ENCODE assay signal across 8 cellular contexts in the genomic region with DNA sequence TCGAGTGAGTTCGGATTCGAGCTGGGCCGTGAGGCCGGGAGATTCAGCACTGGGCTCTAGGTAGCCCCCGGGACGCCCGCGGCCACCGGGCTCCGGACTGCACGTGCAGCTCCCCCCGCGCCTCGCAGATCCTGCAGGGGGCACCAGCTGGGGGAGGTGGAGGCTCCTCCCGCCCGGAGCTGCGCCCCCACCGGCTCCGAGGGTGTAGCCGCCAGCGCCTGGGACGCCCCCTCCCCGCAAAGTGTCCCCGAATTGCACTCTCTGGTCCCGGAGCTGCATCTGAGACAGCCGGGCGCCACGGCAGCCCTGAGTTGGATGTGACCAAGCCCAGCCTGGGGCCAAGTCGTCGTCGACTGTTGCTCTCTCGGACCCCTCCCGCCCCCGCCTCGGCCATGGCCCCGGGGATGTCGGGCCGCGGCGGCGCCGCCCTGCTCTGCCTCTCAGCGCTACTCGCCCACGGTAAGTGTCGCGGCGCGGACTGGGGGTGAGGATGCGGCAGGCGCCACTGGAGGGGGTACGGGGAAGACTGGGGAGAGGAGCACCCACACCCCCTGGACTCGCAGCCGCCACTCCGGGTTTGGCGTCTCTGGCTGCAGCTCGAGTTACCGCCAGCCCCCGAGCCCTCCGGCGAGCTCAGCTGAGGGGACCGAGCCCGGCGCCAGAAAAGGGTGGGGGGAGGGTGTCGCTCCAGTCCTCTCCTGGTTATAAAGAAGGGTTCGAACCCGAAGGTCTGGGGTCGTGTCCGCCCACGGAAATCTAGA. TPM values are rescaled to one million over a fixed set of nuclear protein-coding genes. Genes with fewer than 3 reads are reported as not detected.
A peak's percentile ranks its signal among the peaks of the same experiment; 100 is the strongest.
DNase-seq lines count a peak whose midpoint lies in the region; ATAC-seq and TF ChIP-seq lines count a peak whose summit lies in the region.

No MANE protein-coding gene starts in this region.

- peaks cover 45% of the 10 kb centered on the region for H3K27me3 Mint-ChIP-seq in activated naive CD8-positive, alpha-beta T cell
- H3K27me3 Mint-ChIP-seq in memory B cell (peaks cover 41% of the 10 kb centered on the region), type B pancreatic cell (peaks cover 87% of the 10 kb centered on the region)

- H3K36me3 Mint-ChIP-seq in activated naive CD8-positive, alpha-beta T cell = no peaks in the 10 kb centered on the region
- H3K36me3 Mint-ChIP-seq in memory B cell = no peaks in the 10 kb centered on the region
- H3K36me3 Mint-ChIP-seq in type B pancreatic cell = no peaks in the 10 kb centered on the region

- ATAC-seq in memory B cell (ENCODE audit: low read depth) (no peak), GM21515 (IDR thresholded peaks at IDR 0.05; ENCODE audit: unreplicated experiment) (no peak)

- H3K4me1 Mint-ChIP-seq in activated naive CD8-positive, alpha-beta T cell (ENCODE audit: low read depth) = peaks cover 16% of the 10 kb centered on the region
- H3K4me1 Mint-ChIP-seq in memory B cell (peaks cover 10% of the 10 kb centered on the region), type B pancreatic cell (ENCODE audit: unreplicated experiment) (no peaks in the 10 kb centered on the region)

- peak overlapping the region; percentile 81 for H3K4me3 Mint-ChIP-seq in activated naive CD8-positive, alpha-beta T cell
- peak overlapping the region; percentile 41 for H3K4me3 Mint-ChIP-seq in memory B cell
- H3K4me3 Mint-ChIP-seq in type B pancreatic cell = peak overlapping the region; percentile 79

- H3K9me3 Mint-ChIP-seq in activated naive CD8-positive, alpha-beta T cell (ENCODE audit: low read depth) = no peaks in the 10 kb centered on the region
- H3K9me3 Mint-ChIP-seq in memory B cell (no peaks in the 10 kb centered on the region), type B pancreatic cell (no peaks in the 10 kb centered on the region)

- H3K27ac Mint-ChIP-seq in activated naive CD8-positive, alpha-beta T cell = no peak overlapping the region
- no peak overlapping the region for H3K27ac Mint-ChIP-seq in memory B cell
- H3K27ac Mint-ChIP-seq in type B pancreatic cell = no peak overlapping the region

- DNase-seq in activated naive CD4-positive, alpha-beta T cell treated with anti-CD3 and anti-CD28 coated beads, Interleukin-2, amount 50 U/mL, for 16 hours = peak; percentile 21
- DNase-seq in activated naive CD4-positive, alpha-beta T cell (lab: John Stamatoyannopoulos, UW) = no peak
- DNase-seq in memory B cell (ENCODE audit: low spot score in 2 of 2) (no peak), type B pancreatic cell (ENCODE audit: extremely low spot score, unreplicated experiment) (no peak), cerebellar nuclear complex (lab: John Stamatoyannopoulos, UW) (no peak), occipital lobe (lab: John Stamatoyannopoulos, UW) (no peak)

- TF ChIP-seq CTCF in type B pancreatic cell (conservative IDR thresholded peaks at IDR 0.05) = no peak

RNA-seq across cellular contexts. Expression of gene TMEM132E, which starts 1.5 kb away (rescaled TPM):
- total RNA-seq in type B pancreatic cell (ENCODE audit: low replicate concordance) (0.92 and 1.2 TPM in 2 replicates), occipital lobe (0.78 TPM)
